ENCODE assay signal across 23 cellular contexts in the genomic region with DNA sequence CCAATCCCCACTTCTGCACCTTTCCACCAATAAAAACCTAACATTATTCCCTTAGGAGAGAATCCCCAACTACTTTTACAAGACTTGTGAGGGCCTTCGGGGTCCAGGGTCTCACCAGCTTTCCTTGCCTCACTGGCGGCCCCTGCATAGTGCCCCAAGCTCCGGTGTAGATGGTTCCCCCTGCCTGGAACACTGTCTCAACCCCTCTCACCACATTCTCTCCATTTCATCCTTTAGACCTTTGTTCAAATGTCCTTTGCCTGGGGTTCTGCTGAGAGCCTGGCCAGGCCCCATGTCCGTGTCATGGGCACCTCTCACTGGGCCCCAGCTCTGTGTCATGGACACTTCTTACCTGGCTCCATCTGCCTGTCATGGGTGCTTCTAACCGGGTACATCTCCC.
A peak's percentile ranks its signal among the peaks of the same experiment; 100 is the strongest.
DNase-seq lines count a peak whose midpoint lies in the region; TF ChIP-seq lines count a peak whose summit lies in the region.
"Had no signal": no experiment of that assay in that cellular context is flagged by ENCODE, and none has a peak within 500 bp of the region (broad histone marks: within the 10 kb centered on the region; RNA-seq: fewer than 3 reads in every experiment).

No MANE protein-coding gene starts in this region.

- TF ChIP-seq EP300 in esophagus muscularis mucosa (IDR thresholded peaks at IDR 0.05): no peak

- H3K27me3 ChIP-seq in esophagus muscularis mucosa (peaks cover 0 to 27% (median 0%) of the 10 kb centered on the region in 4 donors), vagina (no peaks in the 10 kb centered on the region)
- H3K27me3 ChIP-seq: BE2C, BLaER1 had no signal

- intact Hi-C loops in esophagus muscularis mucosa (cut with DNase I): no loop called here
- intact Hi-C loops in vagina (cut with DNase I): no loop called here
- intact Hi-C loops in activated T-helper 1 cell treated with anti-CD3 and anti-CD28 coated beads, Interleukin-12 subunit alpha, Interleukin-12 subunit beta, Interleukin-2, Interleukin-4 antibody, amounts not matched to agents 30 ng/mL and 10 ng/mL and 1 ng/mL, durations not matched to agents 14 hours and 24 hours and 36 hours (cut with micrococcal nuclease): loop anchor here (10.0 kb wide), 1 partner anchor 678 kb away; no protein-coding TSS in a partner anchor

- H3K27ac Mint-ChIP-seq in activated T-helper 1 cell treated with anti-CD3 and anti-CD28 coated beads, Interleukin-12 subunit alpha, Interleukin-12 subunit beta, Interleukin-2, Interleukin-4 antibody, amounts not matched to agents 30 ng/mL and 10 ng/mL and 1 ng/mL, durations not matched to agents 14 hours and 24 hours and 36 hours: no peak overlapping the region
- H3K27ac Mint-ChIP-seq: CD14-positive monocyte; CD4-positive, alpha-beta memory T cell; CD4-positive, CD25-positive, alpha-beta regulatory T cell; CD8-positive, alpha-beta memory T cell had no signal

- no peak for TF ChIP-seq CTCF in esophagus muscularis mucosa (IDR thresholded peaks at IDR 0.05)
- no peak for TF ChIP-seq CTCF in vagina (IDR thresholded peaks at IDR 0.05)

- peaks cover 1% of the 10 kb centered on the region for H3K27me3 Mint-ChIP-seq in activated T-helper 1 cell treated with anti-CD3 and anti-CD28 coated beads, Interleukin-12 subunit alpha, Interleukin-12 subunit beta, Interleukin-2, Interleukin-4 antibody, amounts not matched to agents 30 ng/mL and 10 ng/mL and 1 ng/mL, durations not matched to agents 14 hours and 24 hours and 36 hours (ENCODE audit: insufficient read depth)

- H3K9me3 ChIP-seq in esophagus muscularis mucosa: peaks cover 0 to 6% (median 4%) of the 10 kb centered on the region in 4 donors
- no peaks in the 10 kb centered on the region for H3K9me3 ChIP-seq in vagina
- H3K9me3 ChIP-seq: BE2C, BLaER1 had no signal

- H3K4me1 ChIP-seq in esophagus muscularis mucosa: peaks cover 0 to 7% (median 0%) of the 10 kb centered on the region in 4 donors
- H3K4me1 ChIP-seq in vagina: no peaks in the 10 kb centered on the region
- H3K4me1 ChIP-seq: BE2C had no signal

- TF ChIP-seq POLR2A in esophagus muscularis mucosa (IDR thresholded peaks at IDR 0.05; ENCODE audit: low read depth) (no peak), vagina (IDR thresholded peaks at IDR 0.05) (no peak)

- H3K4me3 Mint-ChIP-seq in activated T-helper 1 cell treated with anti-CD3 and anti-CD28 coated beads, Interleukin-12 subunit alpha, Interleukin-12 subunit beta, Interleukin-2, Interleukin-4 antibody, amounts not matched to agents 30 ng/mL and 10 ng/mL and 1 ng/mL, durations not matched to agents 14 hours and 24 hours and 36 hours: no peak overlapping the region
- H3K4me3 Mint-ChIP-seq: CD14-positive monocyte; CD4-positive, alpha-beta memory T cell; CD4-positive, CD25-positive, alpha-beta regulatory T cell; CD8-positive, alpha-beta memory T cell had no signal

- 92% methylated on average over 5 of the region's 5 CpGs for WGBS in esophagus muscularis mucosa

- DNase-seq in ecto neural progenitor cell (ENCODE audit: low spot score): peak; percentile 23
- peak; percentile 89 for DNase-seq in esophagus muscularis mucosa (ENCODE audit: extremely low spot score)
- peak; percentile 44 to 70 for DNase-seq in vagina (ENCODE audit: extremely low spot score in 2 of 2)
- DNase-seq in activated T-helper 1 cell treated with anti-CD3 and anti-CD28 coated beads, Interleukin-12 subunit alpha, Interleukin-12 subunit beta, Interleukin-2, Interleukin-4 antibody, amounts not matched to agents 30 ng/mL and 10 ng/mL and 1 ng/mL, durations not matched to agents 14 hours and 24 hours and 36 hours (ENCODE audit: low spot score): no peak
- no peak for DNase-seq in activated naive CD4-positive, alpha-beta T cell treated with anti-CD3 and anti-CD28 coated beads, Interleukin-2, amount 50 U/mL, for 16 hours
- DNase-seq: ACHN; BE2C; C1 segment of cervical spinal cord; CD4-positive, alpha-beta memory T cell; CD4-positive, CD25-positive, alpha-beta regulatory T cell; CD8-positive, alpha-beta memory T cell; COR-L47; DMS 273 treated with DMSO at 0.1 percent for 48 hours; DMS153; DMS53; DMS79; DND-41; EL; GDM1 had no signal

- H3K27ac ChIP-seq in esophagus muscularis mucosa (replicated peaks in 1 of 4) (no peak overlapping the region), vagina (no peak overlapping the region)
- H3K27ac ChIP-seq: 22Rv1, BLaER1 had no signal

- H3K4me3 ChIP-seq in esophagus muscularis mucosa (no peak overlapping the region), vagina (no peak overlapping the region)
- H3K4me3 ChIP-seq: BLaER1, GM12878 had no signal

- no peaks in the 10 kb centered on the region for H3K9me3 Mint-ChIP-seq in activated T-helper 1 cell treated with anti-CD3 and anti-CD28 coated beads, Interleukin-12 subunit alpha, Interleukin-12 subunit beta, Interleukin-2, Interleukin-4 antibody, amounts not matched to agents 30 ng/mL and 10 ng/mL and 1 ng/mL, durations not matched to agents 14 hours and 24 hours and 36 hours

- H3K36me3 ChIP-seq in esophagus muscularis mucosa (no peaks in the 10 kb centered on the region), vagina (no peaks in the 10 kb centered on the region)
- H3K36me3 ChIP-seq: BE2C, BLaER1 had no signal

- H3K36me3 Mint-ChIP-seq in activated T-helper 1 cell treated with anti-CD3 and anti-CD28 coated beads, Interleukin-12 subunit alpha, Interleukin-12 subunit beta, Interleukin-2, Interleukin-4 antibody, amounts not matched to agents 30 ng/mL and 10 ng/mL and 1 ng/mL, durations not matched to agents 14 hours and 24 hours and 36 hours (ENCODE audit: low read depth): no peaks in the 10 kb centered on the region
- H3K36me3 Mint-ChIP-seq: CD14-positive monocyte; CD4-positive, CD25-positive, alpha-beta regulatory T cell had no signal

- H3K4me1 Mint-ChIP-seq in activated T-helper 1 cell treated with anti-CD3 and anti-CD28 coated beads, Interleukin-12 subunit alpha, Interleukin-12 subunit beta, Interleukin-2, Interleukin-4 antibody, amounts not matched to agents 30 ng/mL and 10 ng/mL and 1 ng/mL, durations not matched to agents 14 hours and 24 hours and 36 hours (ENCODE audit: low read depth): peaks cover 5% of the 10 kb centered on the region
- H3K4me1 Mint-ChIP-seq: CD14-positive monocyte had no signal

Comparison
In these comparisons a context has a peak if more than half of its experiments do, and no peak if none do; other contexts are left out.
1. DNase-seq: peak in ecto neural progenitor cell (single experiment), esophagus muscularis mucosa (single experiment) and vagina (2 of 2); none in activated T-helper 1 cell treated with anti-CD3 and anti-CD28 coated beads, Interleukin-12 subunit alpha, Interleukin-12 subunit beta, Interleukin-2, Interleukin-4 antibody, amounts not matched to agents 30 ng/mL and 10 ng/mL and 1 ng/mL, durations not matched to agents 14 hours and 24 hours and 36 hours (single experiment) and activated naive CD4-positive, alpha-beta T cell treated with anti-CD3 and anti-CD28 coated beads, Interleukin-2, amount 50 U/mL, for 16 hours (single experiment).